ENCODE assay signal across 1 cellular context in genomic region chr9:114158482-114159130, GRCh38.
TF ChIP-seq lines count a peak whose summit lies in the region.

No MANE protein-coding gene starts in this region.

TF ChIP-seq in K562, 482 proteins besides CTCF, POLR2A, EP300 and RAD21:
- TF ChIP-seq RBM25 (IDR thresholded peaks at IDR 0.05; ENCODE audit: low read depth, low read length, severe bottlenecking) (peak; percentile 84), SNRNP70 (optimal IDR thresholded peaks at IDR 0.05; ENCODE audit: low read depth, low read length) (no peak), ZFP36 (IDR thresholded peaks at IDR 0.05; ENCODE audit: low read depth, low read length, partially characterized antibody) (peak; percentile 70)
